14 cellular contexts compared by ENCODE assay signal in genomic region chr13:102657630-102658029, GRCh38. TPM values are rescaled to one million over a fixed set of nuclear protein-coding genes. Genes with fewer than 3 reads are reported as not detected.
DNase-seq lines count a peak whose midpoint lies in the region; ATAC-seq, FAIRE-seq and TF ChIP-seq lines count a peak whose summit lies in the region.
"Had no signal": no experiment of that assay in that cellular context is flagged by ENCODE, and none has a peak within 500 bp of the region (broad histone marks: within the 10 kb centered on the region; RNA-seq: fewer than 3 reads in every experiment).

No MANE protein-coding gene starts in this region.

- H3K9me2 ChIP-seq in DOHH2 (replicated peaks; ENCODE audit: control insufficient read depth, low read length): no peaks in the 10 kb centered on the region

- no peaks in the 10 kb centered on the region for H4K20me1 ChIP-seq in DOHH2 (ENCODE audit: control insufficient read depth, insufficient read depth, low read depth, low read length)
- H4K20me1 ChIP-seq in keratinocyte (ENCODE audit: control insufficient read depth, extremely low read depth, insufficient read depth, low read length): no peaks in the 10 kb centered on the region

- no peak for FAIRE-seq in keratinocyte (lab: Jason Lieb, UNC)

- H3K9me3 ChIP-seq in DOHH2 (ENCODE audit: control insufficient read depth, insufficient read depth, low read length) (no peaks in the 10 kb centered on the region), WERI-Rb-1 (ENCODE audit: severe bottlenecking) (peaks cover 6% of the 10 kb centered on the region), keratinocyte (ENCODE audit: control insufficient read depth, low read depth, low read length) (no peaks in the 10 kb centered on the region), MG63 (peaks cover 16% of the 10 kb centered on the region)

- dilution Hi-C loops in keratinocyte (cut with MboI; ENCODE audit: extremely low pct_ligation_motif_present, low sequenced_read_pairs): no loop called here

- no peak overlapping the region for H3K4me2 ChIP-seq in DOHH2 (ENCODE audit: low read length)
- no peak overlapping the region for H3K4me2 ChIP-seq in keratinocyte (ENCODE audit: control insufficient read depth, extremely low read depth, insufficient read depth, low read depth, low read length)

- H2AFZ ChIP-seq in keratinocyte (ENCODE audit: control insufficient read depth, low read length): no peak overlapping the region

- no peaks in the 10 kb centered on the region for H3F3A ChIP-seq in DOHH2 (ENCODE audit: control insufficient read depth, insufficient read depth)

- H3K9me1 ChIP-seq in keratinocyte (ENCODE audit: control insufficient read depth, extremely low read depth, insufficient read depth, low read length): no peaks in the 10 kb centered on the region

- DNase-seq in AG09319 (ENCODE audit: extremely low read depth, low read depth) (no peak), WERI-Rb-1 (no peak), keratinocyte (ENCODE audit: low read depth, low spot score) (no peak), NCI-H526 treated with DMSO at 0.1 percent for 48 hours (lab: John Stamatoyannopoulos, UW) (no peak), MG63 (no peak)
- DNase-seq: activated naive CD4-positive, alpha-beta T cell treated with anti-CD3 and anti-CD28 coated beads, Interleukin-2, amount 10 ng/mL, durations not matched to agents 7 days and 5 days; CD4-positive, CD25-positive, alpha-beta regulatory T cell; foreskin fibroblast; immature natural killer cell; NCI-H1417 treated with DMSO at 0.1 percent for 48 hours; NCI-H524 treated with DMSO at 0.1 percent for 48 hours had no signal

- no peaks in the 10 kb centered on the region for H3K79me2 ChIP-seq in DOHH2 (ENCODE audit: control insufficient read depth, low read length)
- no peaks in the 10 kb centered on the region for H3K79me2 ChIP-seq in keratinocyte (ENCODE audit: control insufficient read depth, insufficient read depth, low read length)

- H3K4me1 ChIP-seq in DOHH2 (ENCODE audit: control insufficient read depth, low read length) (no peaks in the 10 kb centered on the region), keratinocyte (ENCODE audit: control insufficient read depth, extremely low read depth, insufficient read depth, low read length) (no peaks in the 10 kb centered on the region)

- ATAC-seq in GM21447 (IDR thresholded peaks at IDR 0.05; ENCODE audit: unreplicated experiment) (no peak), HG03439 (IDR thresholded peaks at IDR 0.05; ENCODE audit: unreplicated experiment) (no peak)

- H3K9ac ChIP-seq in keratinocyte (ENCODE audit: control insufficient read depth, extremely low read depth, insufficient read depth, low read length): no peak overlapping the region

- TF ChIP-seq CTCF in AG09319 (IDR thresholded peaks at IDR 0.05; ENCODE audit: low read depth, low read length) (peak; percentile 5), DOHH2 (IDR thresholded peaks at IDR 0.05; ENCODE audit: low read depth, low read length, poor library complexity, severe bottlenecking) (peak; percentile 18), WERI-Rb-1 (IDR thresholded peaks at IDR 0.05; ENCODE audit: low read depth, low read length) (peak; percentile 40; the same call in 1 of the 2 replicates), keratinocyte (optimal IDR thresholded peaks at IDR 0.05 in 1 of 3, IDR thresholded peaks at IDR 0.05 in 1 of 3, conservative IDR thresholded peaks at IDR 0.05 in 1 of 3; ENCODE audit: extremely low read depth in 1 of 3, insufficient read depth in 2 of 3, low read length in 3 of 3) (peak in 2 of 3 experiments; percentile 13 to 30)

- no peak overlapping the region for H3K4me3 ChIP-seq in DOHH2 (ENCODE audit: low read length)
- H3K4me3 ChIP-seq in WERI-Rb-1 (ENCODE audit: low read depth, low read length): no peak overlapping the region
- no peak overlapping the region for H3K4me3 ChIP-seq in keratinocyte (ENCODE audit: control insufficient read depth in 2 of 3, extremely low read depth in 1 of 3, insufficient read depth in 2 of 3, low read depth in 1 of 3, low read length in 3 of 3)
- no peak overlapping the region for H3K4me3 ChIP-seq in MG63

- peaks cover 81% of the 10 kb centered on the region for H3K36me3 ChIP-seq in DOHH2 (ENCODE audit: control insufficient read depth, low read length)
- H3K36me3 ChIP-seq in WERI-Rb-1: peaks cover 91% of the 10 kb centered on the region
- H3K36me3 ChIP-seq in keratinocyte (ENCODE audit: control insufficient read depth in 2 of 2, extremely low read depth in 1 of 2, insufficient read depth in 2 of 2, low read length in 2 of 2): peaks cover 6 to 8% of the 10 kb centered on the region in 2 experiments
- peaks cover 72% of the 10 kb centered on the region for H3K36me3 ChIP-seq in MG63

- no peak overlapping the region for H3K27ac ChIP-seq in DOHH2 (ENCODE audit: low read depth, low read length)
- peak overlapping the region; percentile 47 for H3K27ac ChIP-seq in WERI-Rb-1
- H3K27ac ChIP-seq in keratinocyte (ENCODE audit: control insufficient read depth, insufficient read depth, low read length): no peak overlapping the region

- H3K27me3 ChIP-seq in DOHH2 (ENCODE audit: control insufficient read depth, low read length) (no peaks in the 10 kb centered on the region), WERI-Rb-1 (ENCODE audit: insufficient read depth, low read depth, severe bottlenecking) (no peaks in the 10 kb centered on the region), keratinocyte (ENCODE audit: control insufficient read depth, extremely low read depth, insufficient read depth, low read length) (no peaks in the 10 kb centered on the region), MG63 (no peaks in the 10 kb centered on the region)

RNA-seq across cellular contexts. Expression of gene METTL21C, which starts 37.2 kb away (rescaled TPM):
- polyA plus RNA-seq in keratinocyte: not detected in 3 replicates
- not detected for polyA plus RNA-seq in keratinocyte (2011; ENCODE audit: low read depth)
- not detected in 2 replicates for polyA plus RNA-seq in keratinocyte (2011; cell fraction: cytosol; rRNA removed)
- polyA plus RNA-seq in keratinocyte (2011; cell fraction: nucleus; rRNA removed): not detected in 2 replicates
- not detected in 2 replicates for polyA plus RNA-seq in keratinocyte (2012; ENCODE audit: low replicate concordance)
- polyA minus RNA-seq in keratinocyte: not detected in 3 replicates
- polyA minus RNA-seq in keratinocyte (2011; cell fraction: cytosol; rRNA and poly(A)+ RNA removed): not detected
- polyA minus RNA-seq in keratinocyte (2011; cell fraction: nucleus; rRNA and poly(A)+ RNA removed): not detected in 2 replicates
- not detected in 2 replicates for total RNA-seq in MG63 (2014; rRNA removed; shearing (Covaris generic); ENCODE audit: low replicate concordance)
- total RNA-seq: CD4-positive, CD25-positive, alpha-beta regulatory T cell had no signal
- polyA plus RNA-seq: CD4-positive, CD25-positive, alpha-beta regulatory T cell; immature natural killer cell had no signal
